ENCODE assay signal across 13 cellular contexts in the genomic region with DNA sequence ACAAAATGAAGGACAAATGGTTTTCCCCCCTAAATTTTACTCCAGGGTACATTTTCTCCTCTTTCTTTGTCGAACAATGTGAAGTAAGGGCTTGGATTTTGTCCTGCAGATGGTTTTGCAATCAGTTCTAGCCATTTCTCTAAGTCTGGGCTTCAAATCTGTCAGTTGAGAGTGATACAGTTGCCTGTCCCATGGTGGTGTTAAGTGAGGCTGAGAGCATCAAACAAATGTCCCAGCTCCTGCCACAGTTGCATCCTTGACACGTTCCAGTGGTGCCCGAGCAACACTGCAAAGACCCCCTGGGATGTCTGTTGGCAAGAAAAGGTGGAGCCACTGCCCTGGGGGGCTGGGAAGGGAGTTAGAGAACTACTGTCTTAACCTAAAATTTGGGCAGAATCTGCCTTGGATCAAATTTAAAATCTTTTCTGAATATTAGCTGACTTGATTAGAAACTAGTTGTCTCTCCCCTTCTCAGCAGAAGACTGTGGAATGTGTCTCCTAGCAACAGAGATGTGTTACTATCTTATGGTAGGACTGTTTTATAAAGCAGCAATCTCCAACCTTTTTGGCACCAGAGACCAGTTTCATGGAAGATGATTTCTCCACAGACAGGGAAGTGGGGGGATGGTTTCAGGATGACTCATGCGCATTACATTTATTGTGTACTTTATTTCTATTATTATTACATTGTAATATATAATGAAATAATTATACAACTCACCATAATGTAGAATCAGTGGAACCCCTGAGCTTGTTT.
A peak's percentile ranks its signal among the peaks of the same experiment; 100 is the strongest.
DNase-seq lines count a peak whose midpoint lies in the region; ATAC-seq and TF ChIP-seq lines count a peak whose summit lies in the region.
"Had no signal": no experiment of that assay in that cellular context is flagged by ENCODE, and none has a peak within 500 bp of the region (broad histone marks: within the 10 kb centered on the region; RNA-seq: fewer than 3 reads in every experiment).

No MANE protein-coding gene starts in this region.

- in situ Hi-C loops in astrocyte of the spinal cord (cut with HindIII; ENCODE audit: low sequenced_read_pairs) = no loop called here

- ATAC-seq in left ventricle myocardium superior (peak; percentile 28), Right ventricle myocardium inferior (no peak), gastroesophageal sphincter (peak; percentile 61)

- no peak for TF ChIP-seq POLR2A in gastroesophageal sphincter (IDR thresholded peaks at IDR 0.05)

- H3K27ac ChIP-seq in gastroesophageal sphincter = peak overlapping the region in 3 of 4 donors; percentile 28 to 59 (median 46)
- peak overlapping the region; percentile 24 for H3K27ac ChIP-seq in subcutaneous abdominal adipose tissue (ENCODE audit: low read depth, low read length)
- H3K27ac ChIP-seq: upper lobe of left lung had no signal

- no peaks in the 10 kb centered on the region for H3K9me3 ChIP-seq in gastroesophageal sphincter
- no peaks in the 10 kb centered on the region for H3K9me3 ChIP-seq in subcutaneous abdominal adipose tissue (ENCODE audit: control insufficient read depth in 5 of 5, low read length in 5 of 5)
- H3K9me3 ChIP-seq in BE2C = no peaks in the 10 kb centered on the region
- H3K9me3 ChIP-seq: upper lobe of left lung had no signal

- POLR2A ChIA-PET in activated CD4-positive, alpha-beta T cell treated with anti-CD3 and anti-CD28 coated beads, Interleukin-2, amount 10 ng/mL, durations not matched to agents 7 days and 5 days (lab: Charles Lee) = no interaction called here

- H3K27me3 Mint-ChIP-seq in activated CD4-positive, alpha-beta T cell treated with anti-CD3 and anti-CD28 coated beads, Interleukin-2, amount 10 ng/mL, durations not matched to agents 7 days and 5 days = peaks cover 55% of the 10 kb centered on the region

- TF ChIP-seq CTCF in astrocyte of the spinal cord (IDR thresholded peaks at IDR 0.05; ENCODE audit: low read depth, low read length) = no peak
- no peak for TF ChIP-seq CTCF in gastroesophageal sphincter (IDR thresholded peaks at IDR 0.05)
- TF ChIP-seq CTCF in BE2C (IDR thresholded peaks at IDR 0.05; ENCODE audit: low read depth, low read length) = no peak

- 34 to 52% methylated on average over 2 of the region's 4 CpGs for WGBS in gastroesophageal sphincter (ENCODE audit: low coverage in 1 of 2), 2 donors

- DNase-seq in left ventricle myocardium superior (no peak), Right ventricle myocardium inferior (ENCODE audit: missing footprints) (no peak), astrocyte of the spinal cord (ENCODE audit: low read depth, low spot score) (peak; percentile 55), BE2C (no peak), NCI-H748 treated with DMSO at 0.1 percent for 48 hours (lab: John Stamatoyannopoulos, UW) (no peak)
- DNase-seq in activated CD4-positive, alpha-beta T cell treated with anti-CD3 and anti-CD28 coated beads, Interleukin-2, amount 10 ng/mL, durations not matched to agents 7 days and 5 days = no peak
- DNase-seq: activated T-cell treated with anti-CD3 and anti-CD28 coated beads for 4 hours; DMS79 treated with DMSO at 0.1 percent for 48 hours; Karpas-422; stimulated activated CD8-positive, alpha-beta memory T cell treated with anti-CD3 and anti-CD28 coated beads, Interleukin-4, amount 100 ng/mL, for 48 hours; upper lobe of left lung had no signal

- H3K9ac ChIP-seq in subcutaneous abdominal adipose tissue (ENCODE audit: low read length in 5 of 5) = peak overlapping the region in 1 of 5 donors; percentile 27

- CTCF ChIA-PET in activated CD4-positive, alpha-beta T cell treated with anti-CD3 and anti-CD28 coated beads, Interleukin-2, amount 10 ng/mL, durations not matched to agents 7 days and 5 days (lab: Charles Lee) = no interaction called here

- intact Hi-C loops in left ventricle myocardium superior (cut with micrococcal nuclease) (no loop called here), Right ventricle myocardium inferior (cut with DNase I) (no loop called here)

- H3K4me1 ChIP-seq in gastroesophageal sphincter = peaks cover 4 to 22% (median 10%) of the 10 kb centered on the region in 3 donors
- H3K4me1 ChIP-seq in subcutaneous abdominal adipose tissue (ENCODE audit: control insufficient read depth in 5 of 5, insufficient read depth in 5 of 5, low read length in 5 of 5) = peaks cover 4 to 22% (median 18%) of the 10 kb centered on the region in 5 donors
- H3K4me1 ChIP-seq in BE2C = no peaks in the 10 kb centered on the region

- no peaks in the 10 kb centered on the region for H3K27me3 ChIP-seq in gastroesophageal sphincter
- no peaks in the 10 kb centered on the region for H3K27me3 ChIP-seq in subcutaneous abdominal adipose tissue (ENCODE audit: control insufficient read depth in 5 of 5, insufficient read depth in 4 of 5, low read length in 5 of 5)
- H3K27me3 ChIP-seq in BE2C = peaks cover 15% of the 10 kb centered on the region
- H3K27me3 ChIP-seq: upper lobe of left lung had no signal

- no peaks in the 10 kb centered on the region for H3K9me3 Mint-ChIP-seq in activated CD4-positive, alpha-beta T cell treated with anti-CD3 and anti-CD28 coated beads, Interleukin-2, amount 10 ng/mL, durations not matched to agents 7 days and 5 days

- H3K4me3 Mint-ChIP-seq in activated CD4-positive, alpha-beta T cell treated with anti-CD3 and anti-CD28 coated beads, Interleukin-2, amount 10 ng/mL, durations not matched to agents 7 days and 5 days = no peak overlapping the region

- no peaks in the 10 kb centered on the region for H3K4me1 Mint-ChIP-seq in activated CD4-positive, alpha-beta T cell treated with anti-CD3 and anti-CD28 coated beads, Interleukin-2, amount 10 ng/mL, durations not matched to agents 7 days and 5 days

- H3K36me3 Mint-ChIP-seq in activated CD4-positive, alpha-beta T cell treated with anti-CD3 and anti-CD28 coated beads, Interleukin-2, amount 10 ng/mL, durations not matched to agents 7 days and 5 days (ENCODE audit: low read depth) = no peaks in the 10 kb centered on the region

- H3K4me3 ChIP-seq in astrocyte of the spinal cord (ENCODE audit: low read depth, low read length) (no peak overlapping the region), gastroesophageal sphincter (no peak overlapping the region), subcutaneous abdominal adipose tissue (ENCODE audit: low read depth in 1 of 5, low read length in 5 of 5) (no peak overlapping the region), BE2C (ENCODE audit: low read depth, low read length) (no peak overlapping the region)
- H3K4me3 ChIP-seq: upper lobe of left lung had no signal

- H3K27ac Mint-ChIP-seq in activated CD4-positive, alpha-beta T cell treated with anti-CD3 and anti-CD28 coated beads, Interleukin-2, amount 10 ng/mL, durations not matched to agents 7 days and 5 days = no peak overlapping the region

- H3K36me3 ChIP-seq in gastroesophageal sphincter (no peaks in the 10 kb centered on the region), subcutaneous abdominal adipose tissue (ENCODE audit: control insufficient read depth in 5 of 5, insufficient read depth in 5 of 5, low read length in 5 of 5) (no peaks in the 10 kb centered on the region), BE2C (no peaks in the 10 kb centered on the region)
- H3K36me3 ChIP-seq: upper lobe of left lung had no signal

- no peak for TF ChIP-seq EP300 in gastroesophageal sphincter (IDR thresholded peaks at IDR 0.05)
